In the genomic region with DNA sequence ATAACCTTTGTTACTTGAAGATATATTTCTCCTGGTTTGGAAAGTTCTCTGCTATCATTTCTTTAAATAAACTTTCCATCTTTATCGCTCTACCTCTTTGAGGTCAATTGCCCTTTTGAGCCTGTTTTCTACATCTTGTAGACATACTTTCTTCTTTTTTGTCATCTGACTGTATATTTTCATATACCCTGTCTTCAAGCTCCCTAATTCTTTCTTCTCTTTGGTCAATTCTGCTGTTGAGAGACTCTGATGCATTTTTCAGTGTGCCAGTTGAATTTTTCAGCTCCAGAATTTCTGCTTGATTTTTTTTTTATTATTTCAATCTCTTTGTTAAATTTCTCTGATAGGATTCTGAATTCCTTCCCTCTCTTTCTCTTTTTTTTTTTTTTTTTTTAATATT, we compare ENCODE assay signal across 9 cellular contexts.
"Had no signal": no experiment of that assay in that cellular context is flagged by ENCODE, and none has a peak within 500 bp of the region (broad histone marks: within the 10 kb centered on the region; RNA-seq: fewer than 3 reads in every experiment).

No MANE protein-coding gene starts in this region.

- H3K4me3 ChIP-seq: GM23248, GM23338, HAP-1 had no signal

- H3K9me3 ChIP-seq: HAP-1 had no signal

- H3K4me1 ChIP-seq: HAP-1 had no signal

- H3K36me3 ChIP-seq: HAP-1 had no signal

- DNase-seq: GM23248, GOT3, H7, H9, HCEC 1CT, HFFc6 had no signal

- H3K9ac ChIP-seq: GM23248 had no signal

- H3K27ac ChIP-seq: GM23248 had no signal

- ATAC-seq: GM23338, HCT116 had no signal

- H2AFZ ChIP-seq: GM23248, GM23338 had no signal

- H3K4me2 ChIP-seq: GM23338 had no signal
